In genomic region chr2:237221443-237221842, GRCh38 we compare ENCODE assay signal across 23 cellular contexts.
DNase-seq lines count a peak whose midpoint lies in the region; ATAC-seq and TF ChIP-seq lines count a peak whose summit lies in the region.
"Had no signal": no experiment of that assay in that cellular context is flagged by ENCODE, and none has a peak within 500 bp of the region (broad histone marks: within the 10 kb centered on the region; RNA-seq: fewer than 3 reads in every experiment).

No MANE protein-coding gene starts in this region.

- POLR2A ChIA-PET in MCF 10A (lab: Yijun Ruan, JAX): interaction anchor here (0.7 kb wide), 1 partner anchor 707 kb away, joined by 3 read pairs; no protein-coding TSS in a partner anchor

- H3K9me3 ChIP-seq in breast epithelium: no peaks in the 10 kb centered on the region
- H3K9me3 ChIP-seq in tibial artery: no peaks in the 10 kb centered on the region

- no peak for TF ChIP-seq CTCF in breast epithelium (IDR thresholded peaks at IDR 0.05)
- TF ChIP-seq CTCF in MCF 10A (IDR thresholded peaks at IDR 0.05; ENCODE audit: unreplicated experiment): no peak
- no peak for TF ChIP-seq CTCF in brain microvascular endothelial cell (IDR thresholded peaks at IDR 0.05; ENCODE audit: low read depth, low read length, missing control alignments)
- no peak for TF ChIP-seq CTCF in osteocyte (IDR thresholded peaks at IDR 0.05)
- TF ChIP-seq CTCF in tibial artery (IDR thresholded peaks at IDR 0.05): no peak

- no peaks in the 10 kb centered on the region for H3K36me3 ChIP-seq in breast epithelium
- no peaks in the 10 kb centered on the region for H3K36me3 ChIP-seq in brain microvascular endothelial cell (replicated peaks)
- H3K36me3 ChIP-seq in tibial artery: no peaks in the 10 kb centered on the region
- H3K36me3 ChIP-seq: BLaER1 had no signal

- H3K4me1 ChIP-seq in breast epithelium (peaks cover 0 to 15% of the 10 kb centered on the region in 2 donors), tibial artery (peaks cover 0 to 32% (median 21%) of the 10 kb centered on the region in 4 donors)
- H3K4me1 ChIP-seq: parathyroid adenoma had no signal

- in situ Hi-C loops in brain microvascular endothelial cell (cut with HindIII; ENCODE audit: low pct_ligation_motif_present, low sequenced_read_pairs): no loop called here

- H3K4me3 Mint-ChIP-seq in MCF 10A (ENCODE audit: unreplicated experiment) (no peak overlapping the region), osteocyte (ENCODE audit: unreplicated experiment) (no peak overlapping the region)
- H3K4me3 Mint-ChIP-seq: activated naive CD8-positive, alpha-beta T cell; H9; memory B cell; naive B cell had no signal

- H3K27me3 Mint-ChIP-seq in MCF 10A (ENCODE audit: insufficient read depth, unreplicated experiment) (no peaks in the 10 kb centered on the region), osteocyte (ENCODE audit: unreplicated experiment) (no peaks in the 10 kb centered on the region)

- BruUV-seq in MCF 10A (replicated peaks; lab: Mats Ljungman, UMichigan): no TSS peak

- CTCF ChIA-PET in MCF 10A (lab: Yijun Ruan, JAX): interaction anchor here (0.7 kb wide), 1 partner anchor 130 kb away, joined by 4 read pairs; no protein-coding TSS in a partner anchor

- intact Hi-C loops in breast epithelium (cut with DNase I; ENCODE audit: low total_unique reads): no loop called here
- intact Hi-C loops in MCF 10A (cut with micrococcal nuclease): no loop called here
- intact Hi-C loops in tibial artery (cut with DNase I; ENCODE audit: low total_unique reads): no loop called here

- H3K4me1 Mint-ChIP-seq in MCF 10A (ENCODE audit: insufficient read depth, unreplicated experiment): peaks cover 17% of the 10 kb centered on the region
- peaks cover 66% of the 10 kb centered on the region for H3K4me1 Mint-ChIP-seq in osteocyte (ENCODE audit: unreplicated experiment)
- H3K4me1 Mint-ChIP-seq: memory B cell had no signal

- no peak overlapping the region for H3K27ac Mint-ChIP-seq in MCF 10A (ENCODE audit: low read depth, unreplicated experiment)
- peak overlapping the region; percentile 93 for H3K27ac Mint-ChIP-seq in osteocyte (ENCODE audit: unreplicated experiment)
- H3K27ac Mint-ChIP-seq: activated naive CD8-positive, alpha-beta T cell; memory B cell had no signal

- H3K9me3 Mint-ChIP-seq in MCF 10A (ENCODE audit: unreplicated experiment) (no peaks in the 10 kb centered on the region), osteocyte (ENCODE audit: unreplicated experiment) (no peaks in the 10 kb centered on the region)
- H3K9me3 Mint-ChIP-seq: H9, memory B cell had no signal

- H3K27me3 ChIP-seq in breast epithelium (no peaks in the 10 kb centered on the region), brain microvascular endothelial cell (replicated peaks) (no peaks in the 10 kb centered on the region), tibial artery (no peaks in the 10 kb centered on the region)
- H3K27me3 ChIP-seq: BLaER1 had no signal

- DNase-seq in breast epithelium (ENCODE audit: low spot score in 2 of 2): no peak
- no peak for DNase-seq in MCF 10A (ENCODE audit: unreplicated experiment)
- DNase-seq in brain microvascular endothelial cell: no peak
- DNase-seq in osteocyte (ENCODE audit: extremely low spot score, unreplicated experiment): no peak
- DNase-seq in tibial artery: no peak
- no peak for DNase-seq in stimulated activated naive CD8-positive, alpha-beta T cell treated with anti-CD3 and anti-CD28 coated beads, Interleukin-15, Interleukin-2, amounts not matched to agents 100 U/mL and 50 U/mL, for 24 hours
- DNase-seq in activated CD4-positive, alpha-beta T cell treated with anti-CD3 and anti-CD28 coated beads, Interleukin-2, amount 50 U/mL, for 1 hour: no peak
- DNase-seq: 8988T; H9; islet precursor cell; Kasumi-1; naive B cell; NCI-H1048; NCI-H2029 treated with DMSO at 0.1 percent for 48 hours; stimulated activated CD4-positive, alpha-beta T cell treated with anti-CD3 and anti-CD28 coated beads, Interleukin-1b, Interleukin-23, amount 100 ng/mL, for 48 hours; stimulated activated naive CD4-positive, alpha-beta T cell had no signal

- no peak for TF ChIP-seq POLR2A in breast epithelium (IDR thresholded peaks at IDR 0.05)

- H3K4me3 ChIP-seq in breast epithelium (no peak overlapping the region), brain microvascular endothelial cell (ENCODE audit: low read depth, low read length) (no peak overlapping the region), tibial artery (no peak overlapping the region)
- H3K4me3 ChIP-seq: BLaER1 had no signal

- no peaks in the 10 kb centered on the region for H3K36me3 Mint-ChIP-seq in MCF 10A (ENCODE audit: insufficient read depth, unreplicated experiment)
- H3K36me3 Mint-ChIP-seq in osteocyte (ENCODE audit: unreplicated experiment): no peaks in the 10 kb centered on the region
- H3K36me3 Mint-ChIP-seq: activated naive CD8-positive, alpha-beta T cell; memory B cell; naive B cell had no signal

- H3K27ac ChIP-seq in breast epithelium (peak overlapping the region; percentile 46 to 79), brain microvascular endothelial cell (peak overlapping the region; percentile 79), tibial artery (peak overlapping the region; percentile 20 to 42)
- H3K27ac ChIP-seq: BLaER1, parathyroid adenoma had no signal

- no peak for ATAC-seq in stimulated activated naive CD8-positive, alpha-beta T cell treated with anti-CD3 and anti-CD28 coated beads, Interleukin-15, Interleukin-2, amounts not matched to agents 100 U/mL and 50 U/mL, for 24 hours
- no peak for ATAC-seq in HG02610 (IDR thresholded peaks at IDR 0.05; ENCODE audit: unreplicated experiment)
- ATAC-seq: activated CD4-positive, CD25-positive, alpha-beta regulatory T cell treated with anti-CD3 and anti-CD28 coated beads, Interleukin-2, amount 50 U/mL, for 24 hours; PC-3 had no signal
